ENCODE assay signal across 1 cellular context in genomic region chr17:66441012-66441703, GRCh38.
TF ChIP-seq lines count a peak whose summit lies in the region.

No MANE protein-coding gene starts in this region.

TF ChIP-seq in HEK293, 187 proteins besides CTCF, POLR2A, EP300 and RAD21 (continued from another document):
- TF ChIP-seq ZBTB21 (tag by site-specific recombination; IDR thresholded peaks at IDR 0.05) (no peak), ZNF280D (tag by site-specific recombination; IDR thresholded peaks at IDR 0.05) (no peak), YY2 (tag by site-specific recombination; IDR thresholded peaks at IDR 0.05) (no peak), ZBTB8A (tag by site-specific recombination; IDR thresholded peaks at IDR 0.05) (no peak), ZNF704 (tag by site-specific recombination; IDR thresholded peaks at IDR 0.05) (no peak), ZNF114 (tag by site-specific recombination; IDR thresholded peaks at IDR 0.05) (no peak), ZNF670 (tag by site-specific recombination; IDR thresholded peaks at IDR 0.05; ENCODE audit: low read depth) (no peak), SCRT2 (tag by site-specific recombination; IDR thresholded peaks at IDR 0.05) (no peak)
- TF ChIP-seq, protein P1, sequence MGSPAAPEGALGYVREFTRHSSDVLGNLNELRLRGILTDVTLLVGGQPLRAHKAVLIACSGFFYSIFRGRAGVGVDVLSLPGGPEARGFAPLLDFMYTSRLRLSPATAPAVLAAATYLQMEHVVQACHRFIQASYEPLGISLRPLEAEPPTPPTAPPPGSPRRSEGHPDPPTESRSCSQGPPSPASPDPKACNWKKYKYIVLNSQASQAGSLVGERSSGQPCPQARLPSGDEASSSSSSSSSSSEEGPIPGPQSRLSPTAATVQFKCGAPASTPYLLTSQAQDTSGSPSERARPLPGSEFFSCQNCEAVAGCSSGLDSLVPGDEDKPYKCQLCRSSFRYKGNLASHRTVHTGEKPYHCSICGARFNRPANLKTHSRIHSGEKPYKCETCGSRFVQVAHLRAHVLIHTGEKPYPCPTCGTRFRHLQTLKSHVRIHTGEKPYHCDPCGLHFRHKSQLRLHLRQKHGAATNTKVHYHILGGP (tag by site-specific recombination; IDR thresholded peaks at IDR 0.05): no peak
- TF ChIP-seq, protein P2, sequence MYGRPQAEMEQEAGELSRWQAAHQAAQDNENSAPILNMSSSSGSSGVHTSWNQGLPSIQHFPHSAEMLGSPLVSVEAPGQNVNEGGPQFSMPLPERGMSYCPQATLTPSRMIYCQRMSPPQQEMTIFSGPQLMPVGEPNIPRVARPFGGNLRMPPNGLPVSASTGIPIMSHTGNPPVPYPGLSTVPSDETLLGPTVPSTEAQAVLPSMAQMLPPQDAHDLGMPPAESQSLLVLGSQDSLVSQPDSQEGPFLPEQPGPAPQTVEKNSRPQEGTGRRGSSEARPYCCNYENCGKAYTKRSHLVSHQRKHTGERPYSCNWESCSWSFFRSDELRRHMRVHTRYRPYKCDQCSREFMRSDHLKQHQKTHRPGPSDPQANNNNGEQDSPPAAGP (tag by site-specific recombination; IDR thresholded peaks at IDR 0.05): no peak
